1 cellular context compared by ENCODE assay signal in the genomic region with DNA sequence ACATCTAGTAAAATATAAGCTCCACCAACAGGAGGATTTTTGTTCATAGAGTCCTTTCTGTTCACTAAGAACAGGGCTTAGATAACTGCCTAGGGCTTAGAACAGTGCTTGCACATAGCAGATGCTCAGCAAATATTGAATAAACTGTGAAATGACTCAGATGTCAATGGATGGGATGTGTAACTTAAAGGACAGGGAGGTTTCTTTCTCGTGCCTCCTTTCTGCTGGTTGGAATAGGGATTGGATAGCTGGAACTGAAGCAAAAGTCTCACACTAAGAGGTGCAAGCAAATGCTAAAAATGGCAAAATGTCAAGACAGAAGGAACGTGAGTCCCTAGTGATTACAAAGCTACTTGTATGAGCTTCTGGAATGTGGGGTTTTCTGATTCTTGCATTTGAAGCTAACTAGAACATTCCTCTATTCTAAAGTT.
TF ChIP-seq lines count a peak whose summit lies in the region.

No MANE protein-coding gene starts in this region.

TF ChIP-seq in IMR-90, 13 proteins besides CTCF, POLR2A, EP300 and RAD21:
- TF ChIP-seq BHLHE40 (IDR thresholded peaks at IDR 0.05; ENCODE audit: low read depth, low read length), result peak; percentile 76
- TF ChIP-seq, protein P1, sequence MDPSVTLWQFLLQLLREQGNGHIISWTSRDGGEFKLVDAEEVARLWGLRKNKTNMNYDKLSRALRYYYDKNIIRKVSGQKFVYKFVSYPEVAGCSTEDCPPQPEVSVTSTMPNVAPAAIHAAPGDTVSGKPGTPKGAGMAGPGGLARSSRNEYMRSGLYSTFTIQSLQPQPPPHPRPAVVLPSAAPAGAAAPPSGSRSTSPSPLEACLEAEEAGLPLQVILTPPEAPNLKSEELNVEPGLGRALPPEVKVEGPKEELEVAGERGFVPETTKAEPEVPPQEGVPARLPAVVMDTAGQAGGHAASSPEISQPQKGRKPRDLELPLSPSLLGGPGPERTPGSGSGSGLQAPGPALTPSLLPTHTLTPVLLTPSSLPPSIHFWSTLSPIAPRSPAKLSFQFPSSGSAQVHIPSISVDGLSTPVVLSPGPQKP (IDR thresholded peaks at IDR 0.05; ENCODE audit: borderline replicate concordance, low read depth, low read length), result no peak
- TF ChIP-seq CHD1 (IDR thresholded peaks at IDR 0.05; ENCODE audit: low read depth, low read length), result no peak
